ENCODE assay signal across 1 cellular context in the genomic region with DNA sequence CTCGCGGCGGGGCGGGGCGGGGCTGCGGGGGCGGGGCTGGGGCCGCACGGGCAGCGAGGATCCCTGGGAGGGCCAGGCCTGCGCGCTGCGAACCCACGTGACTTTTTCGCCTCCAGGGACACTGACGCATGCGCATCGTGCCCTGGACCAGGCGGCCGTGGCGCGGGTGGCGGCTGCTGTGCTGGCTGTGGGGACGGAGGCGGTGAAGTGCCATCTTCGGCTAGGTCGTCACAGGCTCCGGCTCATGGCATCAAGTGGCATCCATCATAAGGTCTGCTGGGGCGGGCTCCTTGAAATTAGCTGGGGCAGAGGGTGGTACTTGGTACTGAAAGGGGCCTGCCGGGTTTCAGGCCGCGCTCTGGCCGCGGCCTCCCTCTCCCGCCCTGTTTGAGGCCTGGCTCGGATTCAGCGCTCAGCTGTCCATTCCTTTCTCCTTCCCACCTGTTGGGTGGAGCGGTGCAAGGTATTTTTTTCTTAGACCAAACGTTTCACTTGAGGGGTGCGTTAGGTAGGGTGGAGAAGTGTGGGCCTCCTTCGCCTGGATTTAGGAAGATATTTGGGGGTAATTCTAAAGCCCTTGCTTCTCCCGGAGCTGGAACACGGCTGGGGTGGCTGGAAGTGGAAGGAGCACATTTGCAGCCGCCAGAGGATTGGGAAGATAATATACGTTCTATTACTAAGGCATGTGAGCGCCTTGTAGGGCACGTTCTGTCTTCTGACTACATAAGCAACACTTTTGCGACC.
TF ChIP-seq lines count a peak whose summit lies in the region.

A gene with protein sequence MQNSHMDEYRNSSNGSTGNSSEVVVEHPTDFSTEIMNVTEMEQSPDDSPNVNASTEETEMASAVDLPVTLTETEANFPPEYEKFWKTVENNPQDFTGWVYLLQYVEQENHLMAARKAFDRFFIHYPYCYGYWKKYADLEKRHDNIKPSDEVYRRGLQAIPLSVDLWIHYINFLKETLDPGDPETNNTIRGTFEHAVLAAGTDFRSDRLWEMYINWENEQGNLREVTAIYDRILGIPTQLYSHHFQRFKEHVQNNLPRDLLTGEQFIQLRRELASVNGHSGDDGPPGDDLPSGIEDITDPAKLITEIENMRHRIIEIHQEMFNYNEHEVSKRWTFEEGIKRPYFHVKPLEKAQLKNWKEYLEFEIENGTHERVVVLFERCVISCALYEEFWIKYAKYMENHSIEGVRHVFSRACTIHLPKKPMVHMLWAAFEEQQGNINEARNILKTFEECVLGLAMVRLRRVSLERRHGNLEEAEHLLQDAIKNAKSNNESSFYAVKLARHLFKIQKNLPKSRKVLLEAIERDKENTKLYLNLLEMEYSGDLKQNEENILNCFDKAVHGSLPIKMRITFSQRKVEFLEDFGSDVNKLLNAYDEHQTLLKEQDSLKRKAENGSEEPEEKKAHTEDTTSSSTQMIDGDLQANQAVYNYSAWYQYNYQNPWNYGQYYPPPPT (plus strand): TSS at position 138 of the 744 bp plus-strand sequence. CDS start 11,124 bp downstream, outside the sequence.

TF ChIP-seq in HepG2, 621 proteins besides CTCF, POLR2A, EP300 and RAD21 (continued from another document and continues in another):
- TF ChIP-seq, protein P1, sequence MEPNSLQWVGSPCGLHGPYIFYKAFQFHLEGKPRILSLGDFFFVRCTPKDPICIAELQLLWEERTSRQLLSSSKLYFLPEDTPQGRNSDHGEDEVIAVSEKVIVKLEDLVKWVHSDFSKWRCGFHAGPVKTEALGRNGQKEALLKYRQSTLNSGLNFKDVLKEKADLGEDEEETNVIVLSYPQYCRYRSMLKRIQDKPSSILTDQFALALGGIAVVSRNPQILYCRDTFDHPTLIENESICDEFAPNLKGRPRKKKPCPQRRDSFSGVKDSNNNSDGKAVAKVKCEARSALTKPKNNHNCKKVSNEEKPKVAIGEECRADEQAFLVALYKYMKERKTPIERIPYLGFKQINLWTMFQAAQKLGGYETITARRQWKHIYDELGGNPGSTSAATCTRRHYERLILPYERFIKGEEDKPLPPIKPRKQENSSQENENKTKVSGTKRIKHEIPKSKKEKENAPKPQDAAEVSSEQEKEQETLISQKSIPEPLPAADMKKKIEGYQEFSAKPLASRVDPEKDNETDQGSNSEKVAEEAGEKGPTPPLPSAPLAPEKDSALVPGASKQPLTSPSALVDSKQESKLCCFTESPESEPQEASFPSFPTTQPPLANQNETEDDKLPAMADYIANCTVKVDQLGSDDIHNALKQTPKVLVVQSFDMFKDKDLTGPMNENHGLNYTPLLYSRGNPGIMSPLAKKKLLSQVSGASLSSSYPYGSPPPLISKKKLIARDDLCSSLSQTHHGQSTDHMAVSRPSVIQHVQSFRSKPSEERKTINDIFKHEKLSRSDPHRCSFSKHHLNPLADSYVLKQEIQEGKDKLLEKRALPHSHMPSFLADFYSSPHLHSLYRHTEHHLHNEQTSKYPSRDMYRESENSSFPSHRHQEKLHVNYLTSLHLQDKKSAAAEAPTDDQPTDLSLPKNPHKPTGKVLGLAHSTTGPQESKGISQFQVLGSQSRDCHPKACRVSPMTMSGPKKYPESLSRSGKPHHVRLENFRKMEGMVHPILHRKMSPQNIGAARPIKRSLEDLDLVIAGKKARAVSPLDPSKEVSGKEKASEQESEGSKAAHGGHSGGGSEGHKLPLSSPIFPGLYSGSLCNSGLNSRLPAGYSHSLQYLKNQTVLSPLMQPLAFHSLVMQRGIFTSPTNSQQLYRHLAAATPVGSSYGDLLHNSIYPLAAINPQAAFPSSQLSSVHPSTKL (CRISPR knock-in tag; IDR thresholded peaks at IDR 0.05): peak; percentile 52; the same call in 1 of the 2 replicates
- peak; percentile 21; the same call in 1 of the 2 replicates for TF ChIP-seq FOSL2 (CRISPR knock-in tag; IDR thresholded peaks at IDR 0.05)
- TF ChIP-seq, protein P2, sequence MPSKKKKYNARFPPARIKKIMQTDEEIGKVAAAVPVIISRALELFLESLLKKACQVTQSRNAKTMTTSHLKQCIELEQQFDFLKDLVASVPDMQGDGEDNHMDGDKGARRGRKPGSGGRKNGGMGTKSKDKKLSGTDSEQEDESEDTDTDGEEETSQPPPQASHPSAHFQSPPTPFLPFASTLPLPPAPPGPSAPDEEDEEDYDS (CRISPR knock-in tag; IDR thresholded peaks at IDR 0.05): 0 out of 2 replicates have a peak, but pooled peaks have one; percentile 13
- TF ChIP-seq SP5 (CRISPR knock-in tag; IDR thresholded peaks at IDR 0.05; ENCODE audit: borderline replicate concordance, low read depth): 0 out of 2 replicates have a peak, but pooled peaks have one; percentile 35
- TF ChIP-seq ZNF776 (CRISPR knock-in tag; IDR thresholded peaks at IDR 0.05): peak; percentile 67; the same call in 1 of the 2 replicates
- TF ChIP-seq ZSCAN12 (CRISPR knock-in tag; IDR thresholded peaks at IDR 0.05): no peak
- 0 out of 2 replicates have a peak, but pooled peaks have one; percentile 34 for TF ChIP-seq ZKSCAN5 (CRISPR knock-in tag; IDR thresholded peaks at IDR 0.05)
- TF ChIP-seq, protein P3, sequence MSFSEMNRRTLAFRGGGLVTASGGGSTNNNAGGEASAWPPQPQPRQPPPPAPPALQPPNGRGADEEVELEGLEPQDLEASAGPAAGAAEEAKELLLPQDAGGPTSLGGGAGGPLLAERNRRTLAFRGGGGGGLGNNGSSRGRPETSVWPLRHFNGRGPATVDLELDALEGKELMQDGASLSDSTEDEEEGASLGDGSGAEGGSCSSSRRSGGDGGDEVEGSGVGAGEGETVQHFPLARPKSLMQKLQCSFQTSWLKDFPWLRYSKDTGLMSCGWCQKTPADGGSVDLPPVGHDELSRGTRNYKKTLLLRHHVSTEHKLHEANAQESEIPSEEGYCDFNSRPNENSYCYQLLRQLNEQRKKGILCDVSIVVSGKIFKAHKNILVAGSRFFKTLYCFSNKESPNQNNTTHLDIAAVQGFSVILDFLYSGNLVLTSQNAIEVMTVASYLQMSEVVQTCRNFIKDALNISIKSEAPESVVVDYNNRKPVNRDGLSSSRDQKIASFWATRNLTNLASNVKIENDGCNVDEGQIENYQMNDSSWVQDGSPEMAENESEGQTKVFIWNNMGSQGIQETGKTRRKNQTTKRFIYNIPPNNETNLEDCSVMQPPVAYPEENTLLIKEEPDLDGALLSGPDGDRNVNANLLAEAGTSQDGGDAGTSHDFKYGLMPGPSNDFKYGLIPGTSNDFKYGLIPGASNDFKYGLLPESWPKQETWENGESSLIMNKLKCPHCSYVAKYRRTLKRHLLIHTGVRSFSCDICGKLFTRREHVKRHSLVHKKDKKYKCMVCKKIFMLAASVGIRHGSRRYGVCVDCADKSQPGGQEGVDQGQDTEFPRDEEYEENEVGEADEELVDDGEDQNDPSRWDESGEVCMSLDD (CRISPR knock-in tag; IDR thresholded peaks at IDR 0.05; ENCODE audit: borderline replicate concordance): 0 out of 2 replicates have a peak, but pooled peaks have one; percentile 23
- TF ChIP-seq, protein P4, sequence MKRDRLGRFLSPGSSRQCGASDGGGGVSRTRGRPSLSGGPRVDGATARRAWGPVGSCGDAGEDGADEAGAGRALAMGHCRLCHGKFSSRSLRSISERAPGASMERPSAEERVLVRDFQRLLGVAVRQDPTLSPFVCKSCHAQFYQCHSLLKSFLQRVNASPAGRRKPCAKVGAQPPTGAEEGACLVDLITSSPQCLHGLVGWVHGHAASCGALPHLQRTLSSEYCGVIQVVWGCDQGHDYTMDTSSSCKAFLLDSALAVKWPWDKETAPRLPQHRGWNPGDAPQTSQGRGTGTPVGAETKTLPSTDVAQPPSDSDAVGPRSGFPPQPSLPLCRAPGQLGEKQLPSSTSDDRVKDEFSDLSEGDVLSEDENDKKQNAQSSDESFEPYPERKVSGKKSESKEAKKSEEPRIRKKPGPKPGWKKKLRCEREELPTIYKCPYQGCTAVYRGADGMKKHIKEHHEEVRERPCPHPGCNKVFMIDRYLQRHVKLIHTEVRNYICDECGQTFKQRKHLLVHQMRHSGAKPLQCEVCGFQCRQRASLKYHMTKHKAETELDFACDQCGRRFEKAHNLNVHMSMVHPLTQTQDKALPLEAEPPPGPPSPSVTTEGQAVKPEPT (CRISPR knock-in tag; IDR thresholded peaks at IDR 0.05; ENCODE audit: low read depth): 0 out of 2 replicates have a peak, but pooled peaks have one; percentile 77
- TF ChIP-seq, protein P5, sequence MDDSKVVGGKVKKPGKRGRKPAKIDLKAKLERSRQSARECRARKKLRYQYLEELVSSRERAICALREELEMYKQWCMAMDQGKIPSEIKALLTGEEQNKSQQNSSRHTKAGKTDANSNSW (CRISPR knock-in tag; IDR thresholded peaks at IDR 0.05; ENCODE audit: borderline replicate concordance): no peak
- TF ChIP-seq ZBTB7B (CRISPR knock-in tag; IDR thresholded peaks at IDR 0.05): no peak
- no peak for TF ChIP-seq HOXA9 (CRISPR knock-in tag; IDR thresholded peaks at IDR 0.05; ENCODE audit: borderline replicate concordance)
- TF ChIP-seq RAD51 (IDR thresholded peaks at IDR 0.05; ENCODE audit: borderline replicate concordance): peak; percentile 67; the same call in 1 of the 2 replicates
- TF ChIP-seq, protein P6, sequence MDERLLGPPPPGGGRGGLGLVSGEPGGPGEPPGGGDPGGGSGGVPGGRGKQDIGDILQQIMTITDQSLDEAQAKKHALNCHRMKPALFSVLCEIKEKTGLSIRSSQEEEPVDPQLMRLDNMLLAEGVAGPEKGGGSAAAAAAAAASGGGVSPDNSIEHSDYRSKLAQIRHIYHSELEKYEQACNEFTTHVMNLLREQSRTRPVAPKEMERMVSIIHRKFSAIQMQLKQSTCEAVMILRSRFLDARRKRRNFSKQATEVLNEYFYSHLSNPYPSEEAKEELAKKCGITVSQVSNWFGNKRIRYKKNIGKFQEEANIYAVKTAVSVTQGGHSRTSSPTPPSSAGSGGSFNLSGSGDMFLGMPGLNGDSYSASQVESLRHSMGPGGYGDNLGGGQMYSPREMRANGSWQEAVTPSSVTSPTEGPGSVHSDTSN (CRISPR knock-in tag; IDR thresholded peaks at IDR 0.05): no peak
- TF ChIP-seq, protein P7, sequence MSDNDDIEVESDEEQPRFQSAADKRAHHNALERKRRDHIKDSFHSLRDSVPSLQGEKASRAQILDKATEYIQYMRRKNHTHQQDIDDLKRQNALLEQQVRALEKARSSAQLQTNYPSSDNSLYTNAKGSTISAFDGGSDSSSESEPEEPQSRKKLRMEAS (IDR thresholded peaks at IDR 0.05): peak; percentile 79; the same call in 1 of the 2 replicates
- TF ChIP-seq ZNF296 (CRISPR knock-in tag; conservative IDR thresholded peaks at IDR 0.05): no peak
- no peak for TF ChIP-seq ERF (CRISPR knock-in tag; IDR thresholded peaks at IDR 0.05)
- TF ChIP-seq SRSF1 (optimal IDR thresholded peaks at IDR 0.05; ENCODE audit: low read depth, low read length): peak; percentile 20
- peak; percentile 82 for TF ChIP-seq KMT2A (CRISPR knock-in tag; IDR thresholded peaks at IDR 0.05)
- TF ChIP-seq ZNF709 (CRISPR knock-in tag; IDR thresholded peaks at IDR 0.05): peak; percentile 66
- peak; percentile 96 for TF ChIP-seq PHF8 (CRISPR knock-in tag; IDR thresholded peaks at IDR 0.05)
- no peak for TF ChIP-seq ZBTB8A (CRISPR knock-in tag; IDR thresholded peaks at IDR 0.05; ENCODE audit: borderline replicate concordance, low read depth)
- TF ChIP-seq, protein P8, sequence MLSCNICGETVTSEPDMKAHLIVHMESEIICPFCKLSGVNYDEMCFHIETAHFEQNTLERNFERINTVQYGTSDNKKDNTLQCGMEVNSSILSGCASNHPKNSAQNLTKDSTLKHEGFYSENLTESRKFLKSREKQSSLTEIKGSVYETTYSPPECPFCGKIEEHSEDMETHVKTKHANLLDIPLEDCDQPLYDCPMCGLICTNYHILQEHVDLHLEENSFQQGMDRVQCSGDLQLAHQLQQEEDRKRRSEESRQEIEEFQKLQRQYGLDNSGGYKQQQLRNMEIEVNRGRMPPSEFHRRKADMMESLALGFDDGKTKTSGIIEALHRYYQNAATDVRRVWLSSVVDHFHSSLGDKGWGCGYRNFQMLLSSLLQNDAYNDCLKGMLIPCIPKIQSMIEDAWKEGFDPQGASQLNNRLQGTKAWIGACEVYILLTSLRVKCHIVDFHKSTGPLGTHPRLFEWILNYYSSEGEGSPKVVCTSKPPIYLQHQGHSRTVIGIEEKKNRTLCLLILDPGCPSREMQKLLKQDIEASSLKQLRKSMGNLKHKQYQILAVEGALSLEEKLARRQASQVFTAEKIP (CRISPR knock-in tag; IDR thresholded peaks at IDR 0.05; ENCODE audit: borderline replicate concordance): no peak
- peak; percentile 81; the same call in 1 of the 2 replicates for TF ChIP-seq KDM2A (CRISPR knock-in tag; IDR thresholded peaks at IDR 0.05; ENCODE audit: borderline replicate concordance, low read depth)
- TF ChIP-seq, protein P9, sequence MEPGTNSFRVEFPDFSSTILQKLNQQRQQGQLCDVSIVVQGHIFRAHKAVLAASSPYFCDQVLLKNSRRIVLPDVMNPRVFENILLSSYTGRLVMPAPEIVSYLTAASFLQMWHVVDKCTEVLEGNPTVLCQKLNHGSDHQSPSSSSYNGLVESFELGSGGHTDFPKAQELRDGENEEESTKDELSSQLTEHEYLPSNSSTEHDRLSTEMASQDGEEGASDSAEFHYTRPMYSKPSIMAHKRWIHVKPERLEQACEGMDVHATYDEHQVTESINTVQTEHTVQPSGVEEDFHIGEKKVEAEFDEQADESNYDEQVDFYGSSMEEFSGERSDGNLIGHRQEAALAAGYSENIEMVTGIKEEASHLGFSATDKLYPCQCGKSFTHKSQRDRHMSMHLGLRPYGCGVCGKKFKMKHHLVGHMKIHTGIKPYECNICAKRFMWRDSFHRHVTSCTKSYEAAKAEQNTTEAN (CRISPR knock-in tag; conservative IDR thresholded peaks at IDR 0.05): no peak; the same call in 1 of the 2 replicates
- TF ChIP-seq CHD4 (IDR thresholded peaks at IDR 0.05; ENCODE audit: borderline replicate concordance, low read length): no peak
- TF ChIP-seq TEAD3 (CRISPR knock-in tag; optimal IDR thresholded peaks at IDR 0.05; ENCODE audit: borderline replicate concordance): peak; percentile 24
- peak; percentile 53; the same call in 1 of the 2 replicates for TF ChIP-seq ZNF563 (CRISPR knock-in tag; IDR thresholded peaks at IDR 0.05)
- TF ChIP-seq RXRB (CRISPR knock-in tag; IDR thresholded peaks at IDR 0.05; ENCODE audit: borderline replicate concordance): peak; percentile 20; the same call in 1 of the 2 replicates
- TF ChIP-seq RCOR2 (CRISPR knock-in tag; IDR thresholded peaks at IDR 0.05): no peak
- TF ChIP-seq ZNF430 (CRISPR knock-in tag; IDR thresholded peaks at IDR 0.05): no peak
- TF ChIP-seq, protein P10, sequence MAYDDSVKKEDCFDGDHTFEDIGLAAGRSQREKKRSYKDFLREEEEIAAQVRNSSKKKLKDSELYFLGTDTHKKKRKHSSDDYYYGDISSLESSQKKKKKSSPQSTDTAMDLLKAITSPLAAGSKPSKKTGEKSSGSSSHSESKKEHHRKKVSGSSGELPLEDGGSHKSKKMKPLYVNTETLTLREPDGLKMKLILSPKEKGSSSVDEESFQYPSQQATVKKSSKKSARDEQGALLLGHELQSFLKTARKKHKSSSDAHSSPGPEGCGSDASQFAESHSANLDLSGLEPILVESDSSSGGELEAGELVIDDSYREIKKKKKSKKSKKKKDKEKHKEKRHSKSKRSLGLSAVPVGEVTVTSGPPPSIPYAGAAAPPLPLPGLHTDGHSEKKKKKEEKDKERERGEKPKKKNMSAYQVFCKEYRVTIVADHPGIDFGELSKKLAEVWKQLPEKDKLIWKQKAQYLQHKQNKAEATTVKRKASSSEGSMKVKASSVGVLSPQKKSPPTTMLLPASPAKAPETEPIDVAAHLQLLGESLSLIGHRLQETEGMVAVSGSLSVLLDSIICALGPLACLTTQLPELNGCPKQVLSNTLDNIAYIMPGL (CRISPR knock-in tag; IDR thresholded peaks at IDR 0.05; ENCODE audit: borderline replicate concordance in 1 of 2, low read depth in 1 of 2): peak; percentile 62 to 74; a peak in 3 of 4 replicates
- no peak for TF ChIP-seq KLF15 (CRISPR knock-in tag; IDR thresholded peaks at IDR 0.05; ENCODE audit: borderline replicate concordance)
- no peak for TF ChIP-seq ATF7 (IDR thresholded peaks at IDR 0.05)
- TF ChIP-seq ATF7 (CRISPR knock-in tag; IDR thresholded peaks at IDR 0.05): no peak
